10 cellular contexts compared by ENCODE assay signal in genomic region chr1:7705908-7706216, GRCh38.
DNase-seq lines count a peak whose midpoint lies in the region; ATAC-seq and TF ChIP-seq lines count a peak whose summit lies in the region.
"Had no signal": no experiment of that assay in that cellular context is flagged by ENCODE, and none has a peak within 500 bp of the region (broad histone marks: within the 10 kb centered on the region; RNA-seq: fewer than 3 reads in every experiment).

No MANE protein-coding gene starts in this region.

- H3K36me3 Mint-ChIP-seq in natural killer cell = no peaks in the 10 kb centered on the region

- peak overlapping the region; percentile 36 to 88 for H3K27ac Mint-ChIP-seq in natural killer cell

- 24 to 54% (median 46%) methylated on average over 7 of the region's 7 CpGs for WGBS in heart left ventricle, 4 donors

- no peak for TF ChIP-seq CTCF in heart left ventricle (IDR thresholded peaks at IDR 0.05)
- no peak for TF ChIP-seq CTCF in natural killer cell (IDR thresholded peaks at IDR 0.05)
- TF ChIP-seq CTCF in upper lobe of right lung (IDR thresholded peaks at IDR 0.05) = no peak

- TF ChIP-seq POLR2A in heart left ventricle (IDR thresholded peaks at IDR 0.05) = no peak

- H3K27ac ChIP-seq in heart left ventricle (peak overlapping the region in 1 of 12 donors; percentile 62), caudate nucleus (ENCODE audit: low read depth, low read length) (peak overlapping the region; percentile 44), upper lobe of right lung (peak overlapping the region; percentile 37)
- H3K27ac ChIP-seq: SJSA1 had no signal

- intact Hi-C loops in heart left ventricle (cut with DNase I) (loop anchor here in 1 of 10 donors (2.0 kb wide), 1 partner anchor 25 kb away; no protein-coding TSS in a partner anchor), left ventricle myocardium superior (cut with micrococcal nuclease) (no loop called here), natural killer cell (cut with micrococcal nuclease) (no loop called here), upper lobe of right lung (cut with DNase I) (no loop called here)

- H3K36me3 ChIP-seq in heart left ventricle (no peaks in the 10 kb centered on the region), upper lobe of right lung (no peaks in the 10 kb centered on the region)
- H3K36me3 ChIP-seq: SJSA1 had no signal

- H3K4me1 Mint-ChIP-seq in natural killer cell = peaks cover 7 to 9% of the 10 kb centered on the region in 2 donors

- H3K4me3 ChIP-seq in heart left ventricle (peak overlapping the region in 11 of 12 donors; percentile 39 to 69 (median 59)), upper lobe of right lung (peak overlapping the region; percentile 54)
- H3K4me3 ChIP-seq: SJSA1 had no signal

- DNase-seq in heart left ventricle = no peak
- DNase-seq in left ventricle myocardium superior = no peak
- peak in 1 of 61 donors; percentile 49 for DNase-seq in caudate nucleus (lab: John Stamatoyannopoulos, UW)
- DNase-seq in natural killer cell = no peak
- DNase-seq in upper lobe of right lung = no peak
- no peak for DNase-seq in COLO829 (ENCODE audit: low spot score)
- DNase-seq in NCI-H128 (lab: John Stamatoyannopoulos, UW; ENCODE audit: unreplicated experiment) = no peak
- DNase-seq: NCI-H1105 treated with DMSO at 0.1 percent for 48 hours had no signal

- no peaks in the 10 kb centered on the region for H3K9me3 Mint-ChIP-seq in natural killer cell

- H3K27me3 ChIP-seq in heart left ventricle (peaks cover 0 to 24% (median 0%) of the 10 kb centered on the region in 9 donors), upper lobe of right lung (peaks cover 7% of the 10 kb centered on the region)

- H3K4me3 Mint-ChIP-seq in natural killer cell = peak overlapping the region; percentile 87

- peaks cover 31 to 67% of the 10 kb centered on the region in 2 donors for H3K27me3 Mint-ChIP-seq in natural killer cell (ENCODE audit: low read depth in 2 of 2)

- no peak for ATAC-seq in heart left ventricle
- ATAC-seq in left ventricle myocardium superior = no peak
- no peak for ATAC-seq in natural killer cell
- ATAC-seq in upper lobe of right lung = no peak
- ATAC-seq in GM19395 (IDR thresholded peaks at IDR 0.05; ENCODE audit: unreplicated experiment) = no peak

- H3K9me3 ChIP-seq in heart left ventricle (no peaks in the 10 kb centered on the region), upper lobe of right lung (no peaks in the 10 kb centered on the region)
- H3K9me3 ChIP-seq: SJSA1 had no signal

- H3K4me1 ChIP-seq in heart left ventricle (peaks cover 0 to 24% (median 6%) of the 10 kb centered on the region in 12 donors), upper lobe of right lung (peaks cover 4% of the 10 kb centered on the region)
